In the genomic region with DNA sequence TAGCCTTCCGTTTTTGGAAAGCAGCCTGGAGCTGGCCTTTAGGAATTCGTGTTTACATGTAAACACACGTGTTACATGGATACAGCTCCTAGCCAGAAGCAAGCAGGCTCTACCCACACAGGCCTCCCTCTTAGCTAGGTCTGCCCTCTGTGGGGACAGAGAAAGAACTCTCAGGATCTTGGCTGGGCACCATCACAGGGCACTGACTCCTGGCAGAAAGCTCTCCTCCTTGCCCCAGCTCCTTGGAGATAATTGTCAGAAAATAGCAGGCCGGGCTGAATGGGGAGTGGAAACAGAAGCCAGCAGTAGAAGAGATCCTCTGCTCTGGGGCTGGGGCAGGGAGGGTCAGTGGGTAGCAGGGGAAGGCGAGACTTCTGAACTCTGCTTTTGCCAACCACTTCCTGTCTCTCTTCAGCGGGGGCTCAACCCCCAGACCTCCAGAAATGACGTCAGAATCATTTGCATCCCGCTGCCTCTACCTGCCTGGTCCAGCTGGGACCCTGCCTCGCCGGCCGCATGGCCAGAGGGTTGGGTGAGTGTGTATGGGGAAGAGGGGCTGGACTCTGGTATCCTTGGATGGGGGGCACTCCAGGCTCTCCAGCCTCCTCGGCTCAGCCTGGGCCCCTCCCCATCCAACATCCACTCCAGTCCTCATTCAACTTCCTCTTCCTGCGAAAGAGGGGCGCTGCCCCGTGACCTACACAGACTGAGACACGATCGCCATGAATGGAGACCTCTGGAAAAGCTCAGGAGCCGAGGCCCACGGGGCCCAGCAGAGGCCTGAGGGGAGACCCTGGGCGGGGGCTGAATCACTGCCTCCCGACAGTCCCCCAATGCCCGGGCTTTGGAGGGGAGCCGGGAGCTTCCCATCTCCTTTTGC, we compare ENCODE assay signal across 8 cellular contexts. TPM values are rescaled to one million over a fixed set of nuclear protein-coding genes. Genes with fewer than 3 reads are reported as not detected.
DNase-seq lines count a peak whose midpoint lies in the region; ATAC-seq lines count a peak whose summit lies in the region.

No MANE protein-coding gene starts in this region.

- in situ Hi-C loops in ACHN (cut with HindIII; ENCODE audit: low pct_ligation_motif_present, low pct_unique_long_range_greater_than_20kb, low sequenced_read_pairs), result no loop called here

- peak overlapping the region; percentile 2 to 49 (median 42) for H3K4me3 ChIP-seq in subcutaneous abdominal adipose tissue (ENCODE audit: low read depth in 1 of 5, low read length in 5 of 5)

- H3K36me3 ChIP-seq in subcutaneous abdominal adipose tissue (ENCODE audit: control insufficient read depth in 5 of 5, insufficient read depth in 5 of 5, low read length in 5 of 5), result no peaks in the 10 kb centered on the region

- POLR2A ChIA-PET in activated CD8-positive, alpha-beta T cell treated with anti-CD3 and anti-CD28 coated beads, Interleukin-2, amount 10 ng/mL, durations not matched to agents 7 days and 5 days (lab: Charles Lee), result interaction anchor here (0.7 kb wide), 2 partner anchors 25 to 29 kb away, joined by 3 read pairs; a partner anchor contains a TSS

- peaks cover 37% of the 10 kb centered on the region for H3K4me1 Mint-ChIP-seq in activated CD8-positive, alpha-beta T cell treated with anti-CD3 and anti-CD28 coated beads, Interleukin-2, amount 10 ng/mL, durations not matched to agents 7 days and 5 days (ENCODE audit: low read depth)

- CTCF ChIA-PET in activated CD8-positive, alpha-beta T cell treated with anti-CD3 and anti-CD28 coated beads, Interleukin-2, amount 10 ng/mL, durations not matched to agents 7 days and 5 days (lab: Charles Lee), result interaction anchor here (0.8 to 3.3 kb wide), 15 partner anchors 12 to 326 kb away, joined by 3 to 27 read pairs (median 3); a partner anchor contains a TSS

- H3K27ac ChIP-seq in subcutaneous abdominal adipose tissue (ENCODE audit: low read depth, low read length), result no peak overlapping the region

- H3K27me3 ChIP-seq in subcutaneous abdominal adipose tissue (ENCODE audit: control insufficient read depth in 5 of 5, insufficient read depth in 4 of 5, low read length in 5 of 5), result peaks cover 0 to 25% (median 8%) of the 10 kb centered on the region in 5 donors

- peak overlapping the region; percentile 73 for H3K27ac Mint-ChIP-seq in activated CD8-positive, alpha-beta T cell treated with anti-CD3 and anti-CD28 coated beads, Interleukin-2, amount 10 ng/mL, durations not matched to agents 7 days and 5 days

- DNase-seq in ACHN, result peak; percentile 53
- peak; percentile 43 for DNase-seq in activated CD8-positive, alpha-beta T cell treated with anti-CD3 and anti-CD28 coated beads, Interleukin-2, amount 10 ng/mL, durations not matched to agents 7 days and 5 days
- peak; percentile 22 for DNase-seq in iPS-NIHi7 (ENCODE audit: extremely low spot score)
- DNase-seq in SW480 (ENCODE audit: low spot score), result no peak
- no peak for DNase-seq in DMS114 treated with DMSO at 0.1 percent for 48 hours (lab: John Stamatoyannopoulos, UW; ENCODE audit: unreplicated experiment)

- H3K4me3 Mint-ChIP-seq in activated CD8-positive, alpha-beta T cell treated with anti-CD3 and anti-CD28 coated beads, Interleukin-2, amount 10 ng/mL, durations not matched to agents 7 days and 5 days, result peak overlapping the region; percentile 74

- H3K4me1 ChIP-seq in subcutaneous abdominal adipose tissue (ENCODE audit: control insufficient read depth in 5 of 5, insufficient read depth in 5 of 5, low read length in 5 of 5), result peaks cover 2 to 28% (median 23%) of the 10 kb centered on the region in 5 donors

- peaks cover 82% of the 10 kb centered on the region for H3K27me3 Mint-ChIP-seq in activated CD8-positive, alpha-beta T cell treated with anti-CD3 and anti-CD28 coated beads, Interleukin-2, amount 10 ng/mL, durations not matched to agents 7 days and 5 days (ENCODE audit: low read depth)

- H3K9ac ChIP-seq in subcutaneous abdominal adipose tissue (ENCODE audit: low read length in 5 of 5), result peak overlapping the region in 1 of 5 donors; percentile 2

- H3K9me3 Mint-ChIP-seq in activated CD8-positive, alpha-beta T cell treated with anti-CD3 and anti-CD28 coated beads, Interleukin-2, amount 10 ng/mL, durations not matched to agents 7 days and 5 days (ENCODE audit: insufficient read depth), result no peaks in the 10 kb centered on the region

- ATAC-seq in GM18909 (IDR thresholded peaks at IDR 0.05; ENCODE audit: poor library complexity, unreplicated experiment) (peak; percentile 75), HG03175 (IDR thresholded peaks at IDR 0.05; ENCODE audit: unreplicated experiment) (peak; percentile 84)
- peak; percentile 61 for ATAC-seq in activated CD8-positive, alpha-beta T cell treated with anti-CD3 and anti-CD28 coated beads, Interleukin-2, amount 10 ng/mL, durations not matched to agents 7 days and 5 days

- H3K36me3 Mint-ChIP-seq in activated CD8-positive, alpha-beta T cell treated with anti-CD3 and anti-CD28 coated beads, Interleukin-2, amount 10 ng/mL, durations not matched to agents 7 days and 5 days (ENCODE audit: low read depth), result no peaks in the 10 kb centered on the region

- H3K9me3 ChIP-seq in subcutaneous abdominal adipose tissue (ENCODE audit: control insufficient read depth in 5 of 5, low read length in 5 of 5), result no peaks in the 10 kb centered on the region

RNA-seq across cellular contexts. Expression of a gene that starts 0.7 kb away (rescaled TPM):
- 1 to 10 TPM; 1.1 to 1.3 TPM for total RNA-seq in activated CD8-positive, alpha-beta T cell treated with anti-CD3 and anti-CD28 coated beads, Interleukin-2, amount 10 ng/mL, durations not matched to agents 7 days and 5 days

RNA-seq across cellular contexts. Expression of a gene that starts 20.1 kb away (rescaled TPM):
- total RNA-seq in activated CD8-positive, alpha-beta T cell treated with anti-CD3 and anti-CD28 coated beads, Interleukin-2, amount 10 ng/mL, durations not matched to agents 7 days and 5 days, result not detected

RNA-seq across cellular contexts. Expression of a gene that starts 24.7 kb away (rescaled TPM):
- total RNA-seq in activated CD8-positive, alpha-beta T cell treated with anti-CD3 and anti-CD28 coated beads, Interleukin-2, amount 10 ng/mL, durations not matched to agents 7 days and 5 days, result not detected

RNA-seq across cellular contexts. Expression of a gene that starts 44.2 kb away (rescaled TPM):
- total RNA-seq in activated CD8-positive, alpha-beta T cell treated with anti-CD3 and anti-CD28 coated beads, Interleukin-2, amount 10 ng/mL, durations not matched to agents 7 days and 5 days, result not detected

RNA-seq across cellular contexts. Expression of a gene that starts 53.0 kb away (rescaled TPM):
- total RNA-seq in activated CD8-positive, alpha-beta T cell treated with anti-CD3 and anti-CD28 coated beads, Interleukin-2, amount 10 ng/mL, durations not matched to agents 7 days and 5 days, result not detected

Comparison
In these comparisons a context has a peak if more than half of its experiments do, and no peak if none do; other contexts are left out.
1. DNase-seq: peak in ACHN (single experiment), activated CD8-positive, alpha-beta T cell treated with anti-CD3 and anti-CD28 coated beads, Interleukin-2, amount 10 ng/mL, durations not matched to agents 7 days and 5 days (single experiment) and iPS-NIHi7 (single experiment); none in SW480 (single experiment) and DMS114 treated with DMSO at 0.1 percent for 48 hours (single experiment).
2. Peak in every context shown above with its lines, with median percentiles within 50 percentile points of each other: ATAC-seq.